In the genomic region with DNA sequence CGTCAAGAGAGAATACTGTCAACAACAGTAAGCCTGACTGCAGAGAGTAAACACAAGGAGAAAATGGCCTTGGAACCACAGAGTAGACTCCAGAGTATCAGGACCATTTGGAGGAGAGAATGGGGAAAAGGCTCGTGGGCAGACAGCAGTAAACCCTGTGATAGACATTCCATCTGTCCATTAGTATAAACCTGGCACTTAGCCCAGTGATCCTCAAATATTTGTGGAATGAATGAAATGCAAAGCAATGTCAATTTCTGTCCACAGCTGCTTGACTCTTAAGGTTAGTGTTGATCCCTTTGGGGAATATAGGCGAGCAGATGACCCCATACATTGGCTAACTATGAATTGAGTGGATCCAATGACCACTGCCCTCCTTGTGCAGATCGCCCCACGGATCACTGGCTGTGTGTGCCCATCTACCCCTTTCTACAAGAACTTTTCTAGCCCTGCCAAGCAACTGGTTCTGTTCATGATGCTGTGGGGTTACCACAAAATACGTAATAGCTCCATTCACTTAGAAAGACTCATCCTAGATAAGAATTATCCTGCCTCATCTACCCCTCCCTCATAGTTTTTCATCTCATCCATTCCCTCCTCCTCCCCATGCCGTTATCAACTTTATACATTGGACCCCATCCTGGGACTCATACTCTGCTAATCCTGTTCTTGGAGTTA, we compare ENCODE assay signal across 13 cellular contexts.
DNase-seq lines count a peak whose midpoint lies in the region; ATAC-seq and TF ChIP-seq lines count a peak whose summit lies in the region.
"Had no signal": no experiment of that assay in that cellular context is flagged by ENCODE, and none has a peak within 500 bp of the region (broad histone marks: within the 10 kb centered on the region; RNA-seq: fewer than 3 reads in every experiment).

No MANE protein-coding gene starts in this region.

- peak; percentile 84 for ATAC-seq in RWPE2 (ENCODE audit: low read depth)

- TF ChIP-seq CTCF in RWPE2 (IDR thresholded peaks at IDR 0.05; ENCODE audit: poor library complexity, severe bottlenecking) (no peak), fibroblast of pulmonary artery (IDR thresholded peaks at IDR 0.05; ENCODE audit: low read length, missing control alignments) (no peak), ascending aorta (IDR thresholded peaks at IDR 0.05) (no peak)

- peak overlapping the region; percentile 64 for H3K27ac ChIP-seq in RWPE2 (ENCODE audit: poor library complexity, severe bottlenecking)
- H3K27ac ChIP-seq in ascending aorta = no peak overlapping the region
- H3K27ac ChIP-seq: upper lobe of left lung had no signal

- H3K9me3 ChIP-seq in RWPE2 (ENCODE audit: severe bottlenecking) = no peaks in the 10 kb centered on the region
- H3K9me3 ChIP-seq in HAP-1 = no peaks in the 10 kb centered on the region
- H3K9me3 ChIP-seq in ascending aorta = no peaks in the 10 kb centered on the region
- H3K9me3 ChIP-seq: upper lobe of left lung had no signal

- DNase-seq in NCI-H2171 treated with DMSO at 0.1 percent for 48 hours (lab: John Stamatoyannopoulos, UW) (peak; percentile 56), NCI-H2171 (lab: John Stamatoyannopoulos, UW) (no peak), RWPE2 (ENCODE audit: low spot score) (no peak), fibroblast of pulmonary artery (ENCODE audit: low read depth) (peak; percentile 76), HAP-1 (ENCODE audit: low spot score in 2 of 2) (no peak), ascending aorta (ENCODE audit: low spot score in 2 of 2) (no peak), SIG-M5 (lab: John Stamatoyannopoulos, UW) (no peak)
- no peak for DNase-seq in activated CD8-positive, alpha-beta memory T cell treated with anti-CD3 and anti-CD28 coated beads for 24 hours
- DNase-seq: activated T-cell treated with anti-CD3 and anti-CD28 coated beads, Interleukin-2, amount 50 U/mL, for 24 hours; AML-193; caudate nucleus; NCI-H1417 treated with DMSO at 0.1 percent for 48 hours; upper lobe of left lung had no signal

- in situ Hi-C loops in HAP-1 (cut with MboI; ENCODE audit: low sequenced_read_pairs) = no loop called here

- H3K27me3 ChIP-seq in RWPE2 (ENCODE audit: insufficient read depth, poor library complexity, severe bottlenecking) (no peaks in the 10 kb centered on the region), HAP-1 (ENCODE audit: low read depth) (no peaks in the 10 kb centered on the region), ascending aorta (no peaks in the 10 kb centered on the region)
- H3K27me3 ChIP-seq: upper lobe of left lung had no signal

- H3K4me3 ChIP-seq in RWPE2 (ENCODE audit: severe bottlenecking) (no peak overlapping the region), fibroblast of pulmonary artery (replicated peaks; ENCODE audit: low read depth, low read length) (no peak overlapping the region), HAP-1 (no peak overlapping the region), ascending aorta (no peak overlapping the region)
- H3K4me3 ChIP-seq: upper lobe of left lung had no signal

- H3K4me1 ChIP-seq in RWPE2 (ENCODE audit: insufficient read depth, poor library complexity, severe bottlenecking) (peaks cover 22% of the 10 kb centered on the region), HAP-1 (no peaks in the 10 kb centered on the region), ascending aorta (no peaks in the 10 kb centered on the region)
- H3K4me1 ChIP-seq: upper lobe of left lung had no signal

- H3K36me3 ChIP-seq in RWPE2 (ENCODE audit: low read depth) = no peaks in the 10 kb centered on the region
- H3K36me3 ChIP-seq in HAP-1 (replicated peaks) = no peaks in the 10 kb centered on the region
- H3K36me3 ChIP-seq in ascending aorta = no peaks in the 10 kb centered on the region
- H3K36me3 ChIP-seq: upper lobe of left lung had no signal

- intact Hi-C loops in ascending aorta (cut with DNase I) = no loop called here

Comparison
In these comparisons a context has a peak if more than half of its experiments do, and no peak if none do; other contexts are left out.
1. DNase-seq: peak in NCI-H2171 treated with DMSO at 0.1 percent for 48 hours (single experiment) and fibroblast of pulmonary artery (single experiment); none in NCI-H2171 (single experiment), RWPE2 (single experiment), activated CD8-positive, alpha-beta memory T cell treated with anti-CD3 and anti-CD28 coated beads for 24 hours (single experiment), HAP-1 (0 of 2), ascending aorta (0 of 2) and SIG-M5 (single experiment).